33 cellular contexts compared by ENCODE assay signal in genomic region chr5:165272471-165272870, GRCh38.
"Had no signal": no experiment of that assay in that cellular context is flagged by ENCODE, and none has a peak within 500 bp of the region (broad histone marks: within the 10 kb centered on the region; RNA-seq: fewer than 3 reads in every experiment).

No MANE protein-coding gene starts in this region.

- FAIRE-seq: astrocyte had no signal

- DNase-seq: activated B cell treated with CpG ODN at 0.5 μM for 24 hours; activated CD4-positive, alpha-beta memory T cell treated with anti-CD3 and anti-CD28 coated beads for 36 hours; activated CD4-positive, alpha-beta T cell treated with anti-CD3 and anti-CD28 coated beads for 4 hours; activated CD4-positive, alpha-beta T cell treated with anti-CD3 and anti-CD28 coated beads, Interleukin-2, amount 10 ng/mL, durations not matched to agents 24 days and 14 days; activated CD4-positive, alpha-beta T cell treated with anti-CD3 and anti-CD28 coated beads, Interleukin-2, amount 50 U/mL, for 1 hour; activated CD4-positive, alpha-beta T cell treated with anti-CD3 and anti-CD28 coated beads, Interleukin-2, amount 50 U/mL, for 4 hours; activated CD4-positive, CD25-positive, alpha-beta regulatory T cell treated with anti-CD3 and anti-CD28 coated beads, Interleukin-2, amount 50 U/mL, for 72 hours; activated CD8-positive, alpha-beta memory T cell treated with anti-CD3 and anti-CD28 coated beads, Interleukin-2, amount 50 U/mL, for 4 hours; activated CD8-positive, alpha-beta T cell treated with anti-CD3 and anti-CD28 coated beads for 36 hours; activated effector memory CD4-positive, alpha-beta T cell treated with anti-CD3 and anti-CD28 coated beads, Interleukin-2, amount 50 U/mL, for 16 hours; activated gamma-delta T cell treated with Interleukin-2 at 50 U/mL for 16 hours; activated naive CD4-positive, alpha-beta T cell; activated naive CD4-positive, alpha-beta T cell treated with anti-CD3 and anti-CD28 coated beads for 36 hours; activated naive CD4-positive, alpha-beta T cell treated with anti-CD3 and anti-CD28 coated beads, Interleukin-2, amount 50 U/mL, for 16 hours; activated naive CD8-positive, alpha-beta T cell treated with anti-CD3 and anti-CD28 coated beads for 36 hours; activated T-cell treated with anti-CD3 and anti-CD28 coated beads for 4 hours; activated T-cell treated with anti-CD3 and anti-CD28 coated beads, Interleukin-2, amount 50 U/mL, for 1 hour; activated T-cell treated with anti-CD3 and anti-CD28 coated beads, Interleukin-2, amount 50 U/mL, for 4 hours; activated T-cell treated with anti-CD3 and anti-CD28 coated beads, Interleukin-2, amount 50 U/mL, for 72 hours; adrenal gland; amniotic stem cell; aorta; body of pancreas; brain microvascular endothelial cell; central memory CD4-positive, alpha-beta T cell; T-helper 1 cell; T-helper 2 cell; T-helper 9 cell had no signal

- H3K27ac ChIP-seq: adrenal gland, body of pancreas, brain microvascular endothelial cell, breast epithelium, VCaP had no signal

- H3K27me3 ChIP-seq: adrenal gland, body of pancreas, brain microvascular endothelial cell, breast epithelium had no signal

- ATAC-seq: activated CD8-positive, alpha-beta T cell treated with anti-CD3 and anti-CD28 coated beads for 36 hours; activated naive CD4-positive, alpha-beta T cell treated with anti-CD3 and anti-CD28 coated beads, Interleukin-2, amount 50 U/mL, for 72 hours; activated T-cell treated with anti-CD3 and anti-CD28 coated beads, Interleukin-2, amount 50 U/mL, for 4 hours; activated T-cell treated with anti-CD3 and anti-CD28 coated beads, Interleukin-2, amount 50 U/mL, for 72 hours; activated T-helper 17 cell treated with anti-CD3 and anti-CD28 coated beads, Interleukin-2, amount 50 U/mL, for 72 hours; body of pancreas had no signal

- H3K4me3 ChIP-seq: adrenal gland, body of pancreas, breast epithelium had no signal

- H3K4me1 ChIP-seq: adrenal gland, body of pancreas, breast epithelium had no signal

- H3K36me3 ChIP-seq: adrenal gland, brain microvascular endothelial cell, breast epithelium had no signal

- H3K9me3 ChIP-seq: adrenal gland, breast epithelium had no signal
